In genomic region chr17:75526555-75527270, GRCh38 we compare ENCODE assay signal across 11 cellular contexts. TPM values are rescaled to one million over a fixed set of nuclear protein-coding genes. Genes with fewer than 3 reads are reported as not detected.
DNase-seq lines count a peak whose midpoint lies in the region; ATAC-seq, FAIRE-seq and TF ChIP-seq lines count a peak whose summit lies in the region.
"Had no signal": no experiment of that assay in that cellular context is flagged by ENCODE, and none has a peak within 500 bp of the region (broad histone marks: within the 10 kb centered on the region; RNA-seq: fewer than 3 reads in every experiment).

No MANE protein-coding gene starts in this region.

- no peaks in the 10 kb centered on the region for H3K9me3 Mint-ChIP-seq in activated T-cell treated with anti-CD3 and anti-CD28 coated beads, Interleukin-2, amount 50 U/mL, for 72 hours

- 0 out of 2 replicates have a peak, but pooled peaks cover 7% of the 10 kb centered on the region for H3K4me1 ChIP-seq in GM12878 (ENCODE audit: control insufficient read depth, insufficient read depth, low read length)
- H3K4me1 ChIP-seq in right lobe of liver: peaks cover 0 to 21% (median 0%) of the 10 kb centered on the region in 4 donors
- peaks cover 16 to 31% of the 10 kb centered on the region in 2 donors for H3K4me1 ChIP-seq in thyroid gland

- H4K20me1 ChIP-seq in GM12878 (ENCODE audit: control insufficient read depth, insufficient read depth): no peaks in the 10 kb centered on the region

- peak overlapping the region; percentile 84; the same call in 1 of the 2 replicates for H3K4me3 ChIP-seq in GM12878
- peak overlapping the region; percentile 35 to 72 (median 69) for H3K4me3 ChIP-seq in right lobe of liver
- peak overlapping the region; percentile 13 to 66 (median 61) for H3K4me3 ChIP-seq in thyroid gland (replicated peaks in 1 of 3)

- no peak for TF ChIP-seq CTCF in GM12878 (IDR thresholded peaks at IDR 0.05 in 2 of 3, conservative IDR thresholded peaks at IDR 0.05 in 1 of 3; ENCODE audit: control insufficient read depth in 2 of 3, extremely low read depth in 1 of 3, insufficient read depth in 1 of 3, low read depth in 3 of 3, low read length in 3 of 3)
- no peak for TF ChIP-seq CTCF in right lobe of liver (IDR thresholded peaks at IDR 0.05)
- TF ChIP-seq CTCF in thyroid gland (IDR thresholded peaks at IDR 0.05): no peak

- H3K4me2 ChIP-seq in GM12878 (ENCODE audit: control insufficient read depth, insufficient read depth): peak overlapping the region; percentile 91

- H2AFZ ChIP-seq in GM12878 (ENCODE audit: control insufficient read depth, low read depth, low read length): no peak overlapping the region

- H3K27me3 Mint-ChIP-seq in activated T-cell treated with anti-CD3 and anti-CD28 coated beads, Interleukin-2, amount 50 U/mL, for 72 hours (ENCODE audit: low read depth): no peaks in the 10 kb centered on the region

- in situ Hi-C loops in GM12878 (cut with MboI): no loop called here

- no TSS peak for BruUV-seq in GM12878 (replicated peaks; lab: Mats Ljungman, UMichigan)

- H3K27ac Mint-ChIP-seq in activated T-cell treated with anti-CD3 and anti-CD28 coated beads, Interleukin-2, amount 50 U/mL, for 72 hours: no peak overlapping the region

- TF ChIP-seq EP300 in GM12878 (IDR thresholded peaks at IDR 0.05; ENCODE audit: borderline replicate concordance in 1 of 2, control insufficient read depth in 1 of 2, low read depth in 2 of 2, low read length in 2 of 2): no peak

- H3K36me3 ChIP-seq in GM12878 (ENCODE audit: control insufficient read depth in 2 of 2, insufficient read depth in 2 of 2, low read length in 1 of 2) (no peaks in the 10 kb centered on the region; a peak in 1 of 4 replicates), right lobe of liver (peaks cover 0 to 5% (median 0%) of the 10 kb centered on the region in 4 donors), thyroid gland (no peaks in the 10 kb centered on the region)

- H3K36me3 Mint-ChIP-seq in activated T-cell treated with anti-CD3 and anti-CD28 coated beads, Interleukin-2, amount 50 U/mL, for 72 hours (ENCODE audit: insufficient read depth in 2 of 2): peaks cover 0 to 2% of the 10 kb centered on the region in 2 donors

- SMC1A ChIA-PET in GM12878 (lab: Charles Lee; ENCODE audit: uncharacterized antibody, unreplicated experiment): interaction anchor here (0.7 to 1.6 kb wide), 3 partner anchors 8 to 44 kb away, joined by 3 to 4 read pairs (median 3); partner anchors contain the start of gene TSEN54

- no peak for DNase-seq in activated T-cell treated with anti-CD3 and anti-CD28 coated beads, Interleukin-2, amount 50 U/mL, for 72 hours
- no peak for DNase-seq in activated T-cell treated with anti-CD3 and anti-CD28 coated beads, Interleukin-2, amount 50 U/mL, for 48 hours
- DNase-seq in GM12878 (ENCODE audit: low read depth, low spot score) (no peak), right lobe of liver (no peak), thyroid gland (no peak), hippocampal formation (lab: John Stamatoyannopoulos, UW) (no peak), HuH-7.5 (ENCODE audit: low spot score) (no peak)
- DNase-seq: effector CD4-positive, alpha-beta T cell; NCI-H1092 treated with DMSO at 0.1 percent for 48 hours had no signal

- no peak overlapping the region for H3K9ac ChIP-seq in GM12878 (ENCODE audit: control insufficient read depth, insufficient read depth, low read length)

- no peak for ATAC-seq in activated T-cell treated with anti-CD3 and anti-CD28 coated beads, Interleukin-2, amount 50 U/mL, for 72 hours (replicated peaks in 1 of 2)
- ATAC-seq in GM12878 (no peak), right lobe of liver (no peak)
- no peak for ATAC-seq in activated CD4-positive, CD25-positive, alpha-beta regulatory T cell treated with anti-CD3 and anti-CD28 coated beads, Interleukin-2, amount 50 U/mL, for 24 hours

- H3K27ac ChIP-seq in GM12878 (ENCODE audit: control insufficient read depth, insufficient read depth) (no peak overlapping the region), right lobe of liver (peak overlapping the region in 2 of 3 donors; percentile 60 to 63), thyroid gland (peak overlapping the region; percentile 69 to 79 (median 73))

- H3K9me3 ChIP-seq in GM12878 (replicated peaks; ENCODE audit: control insufficient read depth, insufficient read depth, low read length): no peaks in the 10 kb centered on the region
- H3K9me3 ChIP-seq in right lobe of liver: no peaks in the 10 kb centered on the region
- H3K9me3 ChIP-seq in thyroid gland: no peaks in the 10 kb centered on the region

- RAD21 ChIA-PET in GM12878 (lab: Charles Lee; ENCODE audit: unreplicated experiment): interaction anchor here (0.7 to 1.0 kb wide), 2 partner anchors 10 to 23 kb away, joined by 3 to 5 read pairs; partner anchors contain the start of gene TSEN54

- peak overlapping the region; percentile 71 to 75 for H3K4me3 Mint-ChIP-seq in activated T-cell treated with anti-CD3 and anti-CD28 coated beads, Interleukin-2, amount 50 U/mL, for 72 hours

- POLR2A ChIA-PET in GM12878 (lab: Charles Lee): interaction anchor here (0.7 to 1.1 kb wide), 2 partner anchors 9 to 167 kb away, joined by 3 to 4 read pairs; no protein-coding TSS in a partner anchor

- H3K79me2 ChIP-seq in GM12878 (ENCODE audit: control insufficient read depth, insufficient read depth, low read length): no peaks in the 10 kb centered on the region

- H3K27me3 ChIP-seq in GM12878 (replicated peaks in 1 of 2; ENCODE audit: control insufficient read depth in 2 of 2, insufficient read depth in 2 of 2, low read length in 1 of 2) (peaks cover 0 to 6% of the 10 kb centered on the region in 2 experiments; a peak in 2 of 4 replicates), right lobe of liver (no peaks in the 10 kb centered on the region), thyroid gland (no peaks in the 10 kb centered on the region)

- FAIRE-seq in GM12878 (lab: Jason Lieb, UNC): no peak
- FAIRE-seq: TTC549 had no signal

- peaks cover 13% of the 10 kb centered on the region for H3K4me1 Mint-ChIP-seq in activated T-cell treated with anti-CD3 and anti-CD28 coated beads, Interleukin-2, amount 50 U/mL, for 72 hours (ENCODE audit: low read depth)

- intact Hi-C loops in GM12878 (cut with micrococcal nuclease; ENCODE audit: unreplicated experiment) (no loop called here), right lobe of liver (cut with DNase I) (no loop called here), thyroid gland (cut with DNase I) (loop anchor here (5.0 kb wide), 1 partner anchor 61 kb away; the partner anchor contains the start of gene MYO15B)

- TF ChIP-seq POLR2A in GM12878 (IDR thresholded peaks at IDR 0.05; ENCODE audit: low read depth, low read length) (no peak), right lobe of liver (IDR thresholded peaks at IDR 0.05) (no peak), thyroid gland (IDR thresholded peaks at IDR 0.05) (no peak)

- CTCF ChIA-PET in GM12878 (lab: Yijun Ruan, JAX): interaction anchor here (1.3 to 1.4 kb wide), 2 partner anchors 10 to 64 kb away, joined by 4 read pairs; partner anchors contain the start of gene TSEN54

- 70% methylated on average over 12 of the region's 13 CpGs for WGBS in GM12878 (ENCODE audit: insufficient coverage, insufficient replicate concordance, low lambda C conversion rate, missing lambda C conversion rate)
- WGBS in right lobe of liver (ENCODE audit: insufficient coverage, low coverage, low lambda C conversion rate, missing lambda C conversion rate): 45% methylated on average over 5 of the region's 13 CpGs
- WGBS in thyroid gland, 2 donors: 33 to 53% methylated on average over 10 to 13 of the region's 13 CpGs

- TF ChIP-seq RAD21 in GM12878 (IDR thresholded peaks at IDR 0.05; ENCODE audit: insufficient read depth, low read depth, low read length): no peak

RNA-seq across cellular contexts. Expression of gene LLGL2, which starts 1.2 kb away (rescaled TPM):
- 10 to 100 TPM; 12.5 to 17.4 TPM for total RNA-seq in activated T-cell treated with anti-CD3 and anti-CD28 coated beads, Interleukin-2, amount 50 U/mL, for 72 hours
- total RNA-seq in GM12878 (2013; cell fraction: nucleolus; rRNA removed): 13.4 and 45.4 TPM in 2 replicates
- total RNA-seq in GM12878 (2014; rRNA removed): 5.0 and 6.5 TPM in 2 replicates
- 1.8 and 2.0 TPM in 2 replicates for total RNA-seq in GM12878 (2014; rRNA removed; fragmentation: Illumina TruSeq; extraction: Trizol)
- 6.3 and 7.6 TPM in 2 replicates for total RNA-seq in GM12878 (2021)
- polyA plus RNA-seq in GM12878 (2011; ENCODE audit: low read depth): 1.7 TPM
- 1.7 and 3.3 TPM in 2 replicates for polyA plus RNA-seq in GM12878 (2011; rRNA removed)
- polyA plus RNA-seq in GM12878 (2011; cell fraction: cytosol; rRNA removed): 4.1 and 6.8 TPM in 2 replicates
- polyA plus RNA-seq in GM12878 (2011; cell fraction: nucleus; rRNA removed): 18.8 and 24.8 TPM in 2 replicates
- polyA plus RNA-seq in GM12878 (2012): 4.9 and 7.6 TPM in 2 replicates
- polyA plus RNA-seq in GM12878 (2014; fragmentation: Illumina TruSeq; extraction: Trizol): 9.9 TPM in 1 of 2 replicates, not detected in the other
- polyA plus RNA-seq in GM12878 (2014; fragmentation: Nextera tagmentation; extraction: Ambion mirVana): under 1 TPM; 0.21 to 0.75 TPM
- polyA plus RNA-seq in GM12878 (2014; rRNA removed): 5.8 and 7.4 TPM in 2 replicates
- polyA plus RNA-seq in GM12878 (2016; fragmentation: Nextera tagmentation; extraction: Ambion mirVana): 1 to 10 TPM; 4.1 to 5.0 TPM
- polyA minus RNA-seq in GM12878 (2011; rRNA and poly(A)+ RNA removed): 2.0 and 7.0 TPM in 2 replicates
- 7.4 and 7.5 TPM in 2 replicates for polyA minus RNA-seq in GM12878 (2011; cell fraction: cytosol; rRNA and poly(A)+ RNA removed)
- polyA minus RNA-seq in GM12878 (2011; cell fraction: nucleus; rRNA and poly(A)+ RNA removed): 4.4 and 5.7 TPM in 2 replicates
- total RNA-seq in right lobe of liver: 10 to 100 TPM; 32.8 to 71.4 (median 44.6) TPM
- 10 to 100 TPM; 35.6 to 73.5 (median 53.8) TPM for total RNA-seq in thyroid gland

RNA-seq across cellular contexts. Expression of gene TSEN54, which starts 10.4 kb away (rescaled TPM):
- total RNA-seq in activated T-cell treated with anti-CD3 and anti-CD28 coated beads, Interleukin-2, amount 50 U/mL, for 72 hours: 10 to 100 TPM; 34.8 to 49.5 TPM
- 16.4 and 19.8 TPM in 2 replicates for total RNA-seq in GM12878 (2013; cell fraction: nucleolus; rRNA removed)
- 42.1 and 43.2 TPM in 2 replicates for total RNA-seq in GM12878 (2014; rRNA removed)
- total RNA-seq in GM12878 (2014; rRNA removed; fragmentation: Illumina TruSeq; extraction: Trizol): 21.4 and 26.1 TPM in 2 replicates
- 37.3 and 41.2 TPM in 2 replicates for total RNA-seq in GM12878 (2021)
- polyA plus RNA-seq in GM12878 (2011; ENCODE audit: low read depth): 12.7 TPM
- polyA plus RNA-seq in GM12878 (2011; rRNA removed): 25.4 and 45.7 TPM in 2 replicates
- polyA plus RNA-seq in GM12878 (2011; cell fraction: cytosol; rRNA removed): 41.7 and 53.0 TPM in 2 replicates
- polyA plus RNA-seq in GM12878 (2011; cell fraction: nucleus; rRNA removed): 54.8 and 62.1 TPM in 2 replicates
- 20.1 and 23.9 TPM in 2 replicates for polyA plus RNA-seq in GM12878 (2012)
- 22.9 and 29.5 TPM in 2 replicates for polyA plus RNA-seq in GM12878 (2014; fragmentation: Illumina TruSeq; extraction: Trizol)
- polyA plus RNA-seq in GM12878 (2014; fragmentation: Nextera tagmentation; extraction: Ambion mirVana): 10 to 100 TPM in 1 of 2 experiments, 1 to 10 TPM in 1; 7.1 to 23.1 TPM
- polyA plus RNA-seq in GM12878 (2014; rRNA removed): 42.4 and 52.2 TPM in 2 replicates
- polyA plus RNA-seq in GM12878 (2016; fragmentation: Nextera tagmentation; extraction: Ambion mirVana): 10 to 100 TPM; 41.1 to 48.0 TPM
- 25.9 and 32.6 TPM in 2 replicates for polyA minus RNA-seq in GM12878 (2011; rRNA and poly(A)+ RNA removed)
- polyA minus RNA-seq in GM12878 (2011; cell fraction: cytosol; rRNA and poly(A)+ RNA removed): 6.8 and 18.3 TPM in 2 replicates
- polyA minus RNA-seq in GM12878 (2011; cell fraction: nucleus; rRNA and poly(A)+ RNA removed): 7.5 and 13.1 TPM in 2 replicates
- 10 to 100 TPM in 4 of 6 experiments, 1 to 10 TPM in 2; 8.5 to 13.6 (median 10.2) TPM for total RNA-seq in right lobe of liver
- total RNA-seq in thyroid gland: 10 to 100 TPM; 11.6 to 46.6 (median 25.8) TPM

RNA-seq across cellular contexts. Expression of gene CASKIN2, which starts 11.4 kb away (rescaled TPM):
- total RNA-seq in activated T-cell treated with anti-CD3 and anti-CD28 coated beads, Interleukin-2, amount 50 U/mL, for 72 hours: 1 to 10 TPM; 4.1 to 6.6 TPM
- total RNA-seq in GM12878 (2013; cell fraction: nucleolus; rRNA removed): 0.65 and 2.0 TPM in 2 replicates
- total RNA-seq in GM12878 (2014; rRNA removed) (0.44 and 1.4 TPM in 2 replicates), GM12878 (2014; rRNA removed; fragmentation: Illumina TruSeq; extraction: Trizol) (0.18 and 0.23 TPM in 2 replicates), GM12878 (2021) (0.80 and 1.8 TPM in 2 replicates), right lobe of liver (10 to 100 TPM in 4 of 6 experiments, 1 to 10 TPM in 2; 9.0 to 26.0 (median 12.0) TPM), thyroid gland (10 to 100 TPM; 15.0 to 87.2 (median 21.7) TPM)
- 0.39 TPM for polyA plus RNA-seq in GM12878 (2011; ENCODE audit: low read depth)
- polyA plus RNA-seq in GM12878 (2011; rRNA removed) (0.10 TPM in 1 of 2 replicates, not detected in the other), GM12878 (2014; fragmentation: Illumina TruSeq; extraction: Trizol) (0.14 and 0.16 TPM in 2 replicates), GM12878 (2014; fragmentation: Nextera tagmentation; extraction: Ambion mirVana) (under 1 TPM in 1 of 2 experiments, not detected in 1; 0.02 TPM), GM12878 (2014; rRNA removed) (0.93 and 2.7 TPM in 2 replicates), GM12878 (2016; fragmentation: Nextera tagmentation; extraction: Ambion mirVana) (under 1 TPM; 0.44 to 0.56 TPM)
- polyA plus RNA-seq in GM12878 (2011; cell fraction: cytosol; rRNA removed): 0.03 and 0.12 TPM in 2 replicates
- 0.59 and 0.84 TPM in 2 replicates for polyA plus RNA-seq in GM12878 (2011; cell fraction: nucleus; rRNA removed)
- 0.31 and 0.46 TPM in 2 replicates for polyA plus RNA-seq in GM12878 (2012)
- polyA minus RNA-seq in GM12878 (2011; rRNA and poly(A)+ RNA removed): not detected in 2 replicates
- not detected in 2 replicates for polyA minus RNA-seq in GM12878 (2011; cell fraction: cytosol; rRNA and poly(A)+ RNA removed)
- 0.12 and 0.57 TPM in 2 replicates for polyA minus RNA-seq in GM12878 (2011; cell fraction: nucleus; rRNA and poly(A)+ RNA removed)
